In genomic region chr7:144437370-144438191, GRCh38 we compare ENCODE assay signal across 9 cellular contexts. TPM values are rescaled to one million over a fixed set of nuclear protein-coding genes. Genes with fewer than 3 reads are reported as not detected.
A peak's percentile ranks its signal among the peaks of the same experiment; 100 is the strongest.
DNase-seq lines count a peak whose midpoint lies in the region; ATAC-seq and TF ChIP-seq lines count a peak whose summit lies in the region.
"Had no signal": no experiment of that assay in that cellular context is flagged by ENCODE, and none has a peak within 500 bp of the region (broad histone marks: within the 10 kb centered on the region; RNA-seq: fewer than 3 reads in every experiment).

No MANE protein-coding gene starts in this region.

- H3K9ac ChIP-seq in KMS-11, result no peak overlapping the region
- H3K9ac ChIP-seq: BLaER1 had no signal

- H3K9me3 ChIP-seq in left lung, result no peaks in the 10 kb centered on the region
- H3K9me3 ChIP-seq: BLaER1 had no signal

- no peak overlapping the region for H3K27ac ChIP-seq in KMS-11
- no peak overlapping the region for H3K27ac ChIP-seq in caudate nucleus (ENCODE audit: low read depth, low read length)
- H3K27ac ChIP-seq in left lung, result no peak overlapping the region
- H3K27ac ChIP-seq: BLaER1 had no signal

- intact Hi-C loops in left lung (cut with DNase I), result no loop called here

- peak; percentile 69 for ATAC-seq in GM21515 (IDR thresholded peaks at IDR 0.05; ENCODE audit: unreplicated experiment)
- peak; percentile 77 for ATAC-seq in left lung

- H3K36me3 ChIP-seq in KMS-11 (ENCODE audit: insufficient read depth) (no peaks in the 10 kb centered on the region), left lung (no peaks in the 10 kb centered on the region)
- H3K36me3 ChIP-seq: BLaER1 had no signal

- no peaks in the 10 kb centered on the region for H3K79me2 ChIP-seq in KMS-11 (ENCODE audit: insufficient read depth, low read depth)

- no peak overlapping the region for H2AFZ ChIP-seq in KMS-11 (ENCODE audit: low read depth)

- H3K27me3 ChIP-seq in KMS-11 (ENCODE audit: insufficient read depth, low read depth), result no peaks in the 10 kb centered on the region
- no peaks in the 10 kb centered on the region for H3K27me3 ChIP-seq in left lung
- H3K27me3 ChIP-seq: BLaER1 had no signal

- no peak overlapping the region for H3K4me2 ChIP-seq in KMS-11
- H3K4me2 ChIP-seq: BLaER1 had no signal

- H3K4me3 ChIP-seq in KMS-11 (IDR thresholded peaks at IDR 0.05; ENCODE audit: insufficient read depth, low read depth, low read length) (no peak overlapping the region), left lung (no peak overlapping the region)
- H3K4me3 ChIP-seq: BLaER1 had no signal

- H3K4me1 ChIP-seq in KMS-11 (ENCODE audit: low read depth, poor library complexity, severe bottlenecking) (no peaks in the 10 kb centered on the region), left lung (no peaks in the 10 kb centered on the region)
- H3K4me1 ChIP-seq: BLaER1 had no signal

- TF ChIP-seq CTCF in KMS-11 (conservative IDR thresholded peaks at IDR 0.05; ENCODE audit: low read depth, low read length), result peak; percentile 85
- peak; percentile 34 to 46 for TF ChIP-seq CTCF in left lung (IDR thresholded peaks at IDR 0.05)

- peak; percentile 22 for DNase-seq in DMS79 treated with DMSO at 0.1 percent for 48 hours (lab: John Stamatoyannopoulos, UW)
- DNase-seq in DMS79 (lab: John Stamatoyannopoulos, UW), result no peak
- DNase-seq in T-helper 1 cell, result peak in 4 of 5 donors; percentile 5 to 50 (median 30)
- DNase-seq in caudate nucleus (lab: John Stamatoyannopoulos, UW), result peak in 31 of 61 donors; percentile 3 to 91 (median 18)
- DNase-seq in left lung, result no peak
- DNase-seq in stimulated activated CD8-positive, alpha-beta memory T cell treated with anti-CD3 and anti-CD28 coated beads, Interleukin-4, amount 100 ng/mL, for 24 hours (ENCODE audit: low read depth), result peak; percentile 15

- H4K20me1 ChIP-seq in KMS-11 (ENCODE audit: insufficient read depth), result no peaks in the 10 kb centered on the region
- H4K20me1 ChIP-seq: BLaER1 had no signal

RNA-seq across cellular contexts. Expression of gene NOBOX, which starts 34.1 kb away (rescaled TPM):
- total RNA-seq in left lung, result not detected

Comparison
In these comparisons a context has a peak if more than half of its experiments do, and no peak if none do; other contexts are left out.
1. DNase-seq: peak in DMS79 treated with DMSO at 0.1 percent for 48 hours (single experiment), T-helper 1 cell (4 of 5), caudate nucleus (31 of 61) and stimulated activated CD8-positive, alpha-beta memory T cell treated with anti-CD3 and anti-CD28 coated beads, Interleukin-4, amount 100 ng/mL, for 24 hours (single experiment); none in DMS79 (single experiment) and left lung (0 of 2).